Comparison of ENCODE assay signal across 29 cellular contexts in the genomic region with DNA sequence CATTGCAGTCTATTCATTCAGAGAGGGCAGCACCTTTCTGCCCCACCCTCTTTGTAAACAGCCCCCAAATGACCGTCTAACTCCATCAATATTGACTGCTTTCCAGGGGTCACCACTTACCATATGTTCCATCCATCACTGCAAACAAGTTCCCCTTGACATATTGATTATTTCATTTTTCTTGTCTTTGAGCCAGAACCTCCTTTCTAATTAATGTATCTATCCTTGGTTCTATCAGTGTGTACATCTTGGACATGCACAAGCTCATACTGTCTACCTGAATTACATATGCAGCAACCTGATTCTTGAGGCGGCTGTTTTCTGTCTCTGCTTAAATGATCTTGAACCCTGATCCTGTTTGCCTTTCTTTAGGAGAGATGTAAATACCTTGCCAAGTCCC.
"Had no signal": no experiment of that assay in that cellular context is flagged by ENCODE, and none has a peak within 500 bp of the region (broad histone marks: within the 10 kb centered on the region; RNA-seq: fewer than 3 reads in every experiment).

No MANE protein-coding gene starts in this region.

- H3K4me3 ChIP-seq: hepatocyte, left ventricle myocardium inferior, lung, neural progenitor cell, pancreas, prostate gland, skin epidermis, stomach, thoracic aorta, tibial artery, upper lobe of right lung had no signal

- H3K27me3 ChIP-seq: hepatocyte, neural progenitor cell, neutrophil, pancreas, tibial artery, upper lobe of right lung had no signal

- H3K36me3 ChIP-seq: left ventricle myocardium inferior, neural progenitor cell, neutrophil, pancreas, prostate gland, stomach, thoracic aorta, tibial artery, upper lobe of right lung had no signal

- ATAC-seq: natural killer cell; pancreas; right cardiac atrium; sciatic nerve; stimulated activated naive B cell treated with anti-CD40 and anti-IgM and Interleukin-4, amounts not matched to agents 10 μg/mL and 1 μg/mL and 100 μg/mL, for 72 hours; stimulated activated naive CD8-positive, alpha-beta T cell treated with anti-CD3 and anti-CD28 coated beads, Interleukin-15, Interleukin-2, amounts not matched to agents 100 U/mL and 50 U/mL, for 24 hours; upper lobe of right lung had no signal

- DNase-seq: islet precursor cell; left ventricle myocardium inferior; mesendoderm; naive B cell; natural killer cell; nephron progenitor cell; occipital lobe; pancreas; posterior cingulate gyrus; retina; right cardiac atrium; stimulated activated CD4-positive, alpha-beta T cell treated with anti-CD3 and anti-CD28 coated beads, Interleukin-12 subunit alpha, Interleukin-12 subunit beta, amount 100 ng/mL, for 4 hours; stimulated activated CD4-positive, alpha-beta T cell treated with anti-CD3 and anti-CD28 coated beads, Interleukin-15, amount 100 ng/mL, for 24 hours; stimulated activated CD4-positive, alpha-beta T cell treated with anti-CD3 and anti-CD28 coated beads, Interleukin-2, amount 100 ng/mL, for 24 hours; stimulated activated CD4-positive, alpha-beta T cell treated with anti-CD3 and anti-CD28 coated beads, Interleukin-4, amount 100 ng/mL, for 1 hour; stimulated activated naive B cell treated with anti-CD40 and anti-IgM and Interleukin-4, amounts not matched to agents 10 μg/mL and 1 μg/mL and 100 μg/mL, for 72 hours; stimulated activated naive CD8-positive, alpha-beta T cell treated with anti-CD3 and anti-CD28 coated beads, Interleukin-15, Interleukin-2, amounts not matched to agents 100 U/mL and 50 U/mL, for 24 hours; stomach; tibial artery; trophoblast cell; upper lobe of right lung had no signal

- H3K4me2 ChIP-seq: hepatocyte, neural progenitor cell had no signal

- H3K9me3 ChIP-seq: left ventricle myocardium inferior, neutrophil, pancreas, prostate gland, stomach, thoracic aorta, tibial artery, upper lobe of right lung had no signal

- H3K27ac ChIP-seq: hepatocyte, left ventricle myocardium inferior, neural progenitor cell, neutrophil, pancreas, prostate gland, skin epidermis, stomach, thoracic aorta, tibial artery, upper lobe of right lung had no signal

- H3K79me2 ChIP-seq: hepatocyte had no signal

- H3K4me1 ChIP-seq: left ventricle myocardium inferior, neural progenitor cell, pancreas, prostate gland, stomach, tibial artery, upper lobe of right lung had no signal

- H2AFZ ChIP-seq: hepatocyte, neural progenitor cell had no signal
